In genomic region chr1:185774384-185774783, GRCh38 we compare ENCODE assay signal across 20 cellular contexts. TPM values are rescaled to one million over a fixed set of nuclear protein-coding genes. Genes with fewer than 3 reads are reported as not detected.
DNase-seq lines count a peak whose midpoint lies in the region; ATAC-seq, FAIRE-seq and TF ChIP-seq lines count a peak whose summit lies in the region.
"Had no signal": no experiment of that assay in that cellular context is flagged by ENCODE, and none has a peak within 500 bp of the region (broad histone marks: within the 10 kb centered on the region; RNA-seq: fewer than 3 reads in every experiment).

No MANE protein-coding gene starts in this region.

- H3K9ac ChIP-seq in SK-N-SH: no peak overlapping the region
- no peak overlapping the region for H3K9ac ChIP-seq in H1 (replicated peaks in 1 of 4; ENCODE audit: extremely low read depth in 1 of 4, low read depth in 3 of 4, low read length in 3 of 4)

- TF ChIP-seq POLR2A in H1 (IDR thresholded peaks at IDR 0.05; ENCODE audit: control extremely low read depth in 1 of 2, low read depth in 2 of 2, low read length in 2 of 2): no peak

- H4K5ac ChIP-seq in H1 (ENCODE audit: insufficient read length, low read depth, low read length): no peak overlapping the region

- H3K36me3 ChIP-seq in HAP-1 (replicated peaks) (no peaks in the 10 kb centered on the region), SK-N-SH (replicated peaks in 1 of 2; ENCODE audit: control insufficient read depth in 1 of 2, insufficient read depth in 2 of 2, low read length in 1 of 2) (peaks cover 0 to 4% of the 10 kb centered on the region in 2 experiments), H1 (ENCODE audit: control insufficient read depth in 2 of 4, insufficient read depth in 4 of 4, low read length in 3 of 4) (no peaks in the 10 kb centered on the region)

- no peak overlapping the region for H2BK20ac ChIP-seq in H1 (ENCODE audit: low read length)

- H3K27me3 ChIP-seq in HAP-1 (ENCODE audit: low read depth) (no peaks in the 10 kb centered on the region), SK-N-SH (ENCODE audit: insufficient read depth) (no peaks in the 10 kb centered on the region), H1 (replicated peaks in 1 of 4; ENCODE audit: control insufficient read depth in 3 of 4, extremely low read depth in 1 of 4, insufficient read depth in 3 of 4, low read length in 3 of 4) (no peaks in the 10 kb centered on the region)

- no peak overlapping the region for H2BK5ac ChIP-seq in H1 (ENCODE audit: low read depth, low read length)

- H3K14ac ChIP-seq in H1 (ENCODE audit: insufficient read length): no peak overlapping the region

- peaks cover 2% of the 10 kb centered on the region; the same call in 1 of the 2 replicates for H3K23me2 ChIP-seq in H1 (ENCODE audit: low read depth, low read length)

- H4K8ac ChIP-seq in H1 (ENCODE audit: extremely low read depth, insufficient read depth, low read length): no peak overlapping the region

- H2AFZ ChIP-seq in SK-N-SH (ENCODE audit: low read depth): no peak overlapping the region
- H2AFZ ChIP-seq in H1 (ENCODE audit: low read length): no peak overlapping the region

- TF ChIP-seq CTCF in SK-N-SH (IDR thresholded peaks at IDR 0.05) (no peak), H1 (IDR thresholded peaks at IDR 0.05; ENCODE audit: control extremely low read depth in 1 of 3, insufficient read depth in 1 of 3, low read depth in 1 of 3, low read length in 3 of 3) (no peak), D721Med (IDR thresholded peaks at IDR 0.05; ENCODE audit: insufficient read depth, missing control alignments) (no peak)

- H2BK12ac ChIP-seq in H1 (ENCODE audit: low read depth, low read length): no peak overlapping the region

- no peak overlapping the region for H3K4me2 ChIP-seq in SK-N-SH
- H3K4me2 ChIP-seq in H1 (ENCODE audit: insufficient read depth in 1 of 2, low read depth in 2 of 2, low read length in 2 of 2): no peak overlapping the region

- DNase-seq in HAP-1 (ENCODE audit: low spot score in 2 of 2) (peak; percentile 13 to 50), SK-N-SH (no peak), H1 (ENCODE audit: low read depth in 1 of 2, low spot score in 2 of 2) (no peak), NCI-H1694 (lab: John Stamatoyannopoulos, UW) (no peak), D721Med (ENCODE audit: insufficient read length, low spot score) (no peak), cortex of kidney (lab: John Stamatoyannopoulos, UW) (no peak)
- DNase-seq: AML-193; Caco-2; CD4-positive, alpha-beta T cell; DMS79 treated with DMSO at 0.1 percent for 48 hours; EL; HFFc6 had no signal

- H3K79me2 ChIP-seq in SK-N-SH (ENCODE audit: insufficient read depth) (no peaks in the 10 kb centered on the region), H1 (ENCODE audit: control insufficient read depth in 1 of 2, insufficient read depth in 2 of 2, low read length in 2 of 2) (no peaks in the 10 kb centered on the region)

- H3K23ac ChIP-seq in H1 (ENCODE audit: insufficient read length): no peak overlapping the region

- no peak for TF ChIP-seq EP300 in SK-N-SH (IDR thresholded peaks at IDR 0.05; ENCODE audit: borderline replicate concordance in 1 of 2, low read depth in 1 of 2, low read length in 1 of 2)
- TF ChIP-seq EP300 in H1 (IDR thresholded peaks at IDR 0.05; ENCODE audit: borderline replicate concordance in 1 of 2, low read depth in 2 of 2, low read length in 2 of 2): no peak

- in situ Hi-C loops in HAP-1 (cut with MboI; ENCODE audit: low sequenced_read_pairs): no loop called here

- no peak overlapping the region for H2BK15ac ChIP-seq in H1 (ENCODE audit: low read length)

- H4K20me1 ChIP-seq in SK-N-SH (ENCODE audit: insufficient read depth) (no peaks in the 10 kb centered on the region), H1 (replicated peaks in 1 of 2; ENCODE audit: control insufficient read depth in 1 of 2, insufficient read depth in 2 of 2, low read length in 2 of 2) (no peaks in the 10 kb centered on the region)

- no peak overlapping the region for H4K91ac ChIP-seq in H1 (replicated peaks; ENCODE audit: insufficient read length, low read length)

- H3K4me3 ChIP-seq in HAP-1 (no peak overlapping the region), SK-N-SH (ENCODE audit: low read depth in 2 of 2, low read length in 1 of 2) (no peak overlapping the region), H1 (ENCODE audit: extremely low read depth in 1 of 4, insufficient read depth in 2 of 4, low read depth in 3 of 4, low read length in 4 of 4) (no peak overlapping the region)
- H3K4me3 ChIP-seq: GM12878 had no signal

- no peak overlapping the region for H2BK120ac ChIP-seq in H1 (replicated peaks; ENCODE audit: low read depth, low read length)

- POLR2A ChIA-PET in SK-N-SH (lab: Yijun Ruan, JAX): no interaction called here
- POLR2A ChIA-PET in H1 (lab: Charles Lee; ENCODE audit: partially characterized antibody): no interaction called here

- no peaks in the 10 kb centered on the region for H3K9me2 ChIP-seq in SK-N-SH

- ATAC-seq in GM19023 (IDR thresholded peaks at IDR 0.05; ENCODE audit: unreplicated experiment): no peak
- ATAC-seq: GM12878, HCT116 had no signal

- WGBS in SK-N-SH (ENCODE audit: low lambda C conversion rate): 2% methylated on average over 5 of the region's 5 CpGs
- 45% methylated on average over 5 of the region's 5 CpGs; no CpG with 5 or more reads in 1 of the 2 experiments for WGBS in H1 (ENCODE audit: extremely low coverage in 1 of 2, insufficient coverage in 1 of 2, insufficient read length in 1 of 2, insufficient replicate concordance in 2 of 2, low coverage in 1 of 2, low lambda C conversion rate in 2 of 2, missing lambda C conversion rate in 1 of 2), 2 experiments

- no peak overlapping the region for H2AK5ac ChIP-seq in H1 (ENCODE audit: low read depth, low read length)

- peak overlapping the region; percentile 37 to 50; a peak in 2 of 4 replicates for H3K27ac ChIP-seq in SK-N-SH (ENCODE audit: low read depth in 2 of 2, low read length in 1 of 2)
- H3K27ac ChIP-seq in H1 (ENCODE audit: low read depth, low read length): no peak overlapping the region
- H3K27ac ChIP-seq: C4-2B, HL-60 had no signal

- no peak overlapping the region for H3K18ac ChIP-seq in H1 (ENCODE audit: extremely low read depth, low read length)

- H3K4ac ChIP-seq in H1 (replicated peaks; ENCODE audit: insufficient read length, low read depth, low read length): no peak overlapping the region

- no peak for FAIRE-seq in H1 (lab: Jason Lieb, UNC)
- no peak for FAIRE-seq in D721Med (lab: Jason Lieb, UNC)
- FAIRE-seq: A204.1, GM12878, GM19239, H54 had no signal

- H3K9me3 ChIP-seq in HAP-1 (no peaks in the 10 kb centered on the region), SK-N-SH (no peaks in the 10 kb centered on the region), H1 (ENCODE audit: insufficient read depth in 2 of 2, low read depth in 1 of 2, low read length in 1 of 2) (no peaks in the 10 kb centered on the region)
- H3K9me3 ChIP-seq: Caco-2 had no signal

- no peaks in the 10 kb centered on the region for H3K79me1 ChIP-seq in H1 (ENCODE audit: low read depth, low read length)

- H3F3A ChIP-seq in SK-N-SH (replicated peaks; ENCODE audit: insufficient read depth): no peaks in the 10 kb centered on the region

- no peak overlapping the region for H3K56ac ChIP-seq in H1 (replicated peaks; ENCODE audit: insufficient read length, low read depth, low read length)

- TF ChIP-seq RAD21 in SK-N-SH (IDR thresholded peaks at IDR 0.05; ENCODE audit: low read length): no peak
- no peak for TF ChIP-seq RAD21 in H1 (IDR thresholded peaks at IDR 0.05 in 1 of 2, conservative IDR thresholded peaks at IDR 0.05 in 1 of 2; ENCODE audit: low read depth in 2 of 2, low read length in 2 of 2)

- CTCF ChIA-PET in SK-N-SH (lab: Yijun Ruan, JAX): no interaction called here
- CTCF ChIA-PET in H1 (lab: Charles Lee; ENCODE audit: partially characterized antibody): interaction anchor here (0.6 to 1.5 kb wide), 5 partner anchors 36 to 531 kb away, joined by 3 to 5 read pairs (median 3); no protein-coding TSS in a partner anchor

- no peaks in the 10 kb centered on the region for H3K4me1 ChIP-seq in HAP-1
- H3K4me1 ChIP-seq in SK-N-SH (ENCODE audit: control insufficient read depth in 1 of 2, insufficient read depth in 2 of 2, low read depth in 1 of 2, low read length in 1 of 2): peaks cover 0 to 25% of the 10 kb centered on the region in 2 experiments; a peak in 2 of 4 replicates
- H3K4me1 ChIP-seq in H1 (replicated peaks in 1 of 4; ENCODE audit: control insufficient read depth in 3 of 4, insufficient read depth in 4 of 4, low read length in 3 of 4): peaks cover 0 to 8% (median 2%) of the 10 kb centered on the region in 4 experiments; a peak in 3 of 7 replicates
- H3K4me1 ChIP-seq: Caco-2 had no signal

TF ChIP-seq in SK-N-SH, 30 proteins besides CTCF, POLR2A, EP300 and RAD21 (continues in another document):
- TF ChIP-seq CHD2 (IDR thresholded peaks at IDR 0.05; ENCODE audit: low read length, partially characterized antibody): no peak
- no peak for TF ChIP-seq SIN3A (IDR thresholded peaks at IDR 0.05; ENCODE audit: borderline replicate concordance, low read depth, low read length)
- no peak for TF ChIP-seq RCOR1 (IDR thresholded peaks at IDR 0.05; ENCODE audit: low read length)
- TF ChIP-seq NRF1 (IDR thresholded peaks at IDR 0.05; ENCODE audit: low read depth, low read length): no peak
- TF ChIP-seq FOXM1 (IDR thresholded peaks at IDR 0.05; ENCODE audit: low read depth): no peak

TF ChIP-seq in H1, 55 proteins besides CTCF, POLR2A, EP300 and RAD21:
- TF ChIP-seq TEAD4 (IDR thresholded peaks at IDR 0.05; ENCODE audit: low read depth, low read length) (peak; percentile 25; the same call in 1 of the 2 replicates), BCL11A (IDR thresholded peaks at IDR 0.05; ENCODE audit: low read depth in 2 of 2, low read length in 2 of 2) (no peak)

RNA-seq across cellular contexts. Expression of gene HMCN1, which starts 40.2 kb away (rescaled TPM):
- polyA plus RNA-seq in SK-N-SH (2012; rRNA removed): 59.5 and 92.6 TPM in 2 replicates
- 64.8 and 68.7 TPM in 2 replicates for polyA plus RNA-seq in SK-N-SH (2012; cell fraction: cytosol; rRNA removed)
- 64.9 and 147 TPM in 2 replicates for polyA plus RNA-seq in SK-N-SH (2012; cell fraction: nucleus; rRNA removed)
- total RNA-seq in H1 (2021; fragmentation: NEBNext Ultra II Directional; extraction: Animal tissue kit (Norgen Biotek cat#: 25700)): 14.4 and 14.6 TPM in 2 replicates
- polyA plus RNA-seq in H1 (2011; rRNA removed): 9.0 and 13.8 TPM in 2 replicates
- 15.4 TPM for polyA plus RNA-seq in H1 (2011; cell fraction: cytosol; rRNA removed)
- 28.7 TPM for polyA plus RNA-seq in H1 (2011; cell fraction: nucleus; rRNA removed)
- 10.9 to 12.7 TPM (median 11.7 TPM) in 4 replicates for polyA plus RNA-seq in H1 (2012, experiment 1 of 2)
- 0.21 TPM for polyA plus RNA-seq in H1 (2012, experiment 2 of 2)
- 13.7 TPM for polyA plus RNA-seq in H1 (2013, experiment 1 of 2)
- polyA plus RNA-seq in H1 (2013, experiment 2 of 2): 9.6 TPM
- 37.9 and 68.7 TPM in 2 replicates for polyA minus RNA-seq in H1 (2011; rRNA and poly(A)+ RNA removed)
- 11.5 TPM for polyA minus RNA-seq in H1 (2011; cell fraction: cytosol; rRNA and poly(A)+ RNA removed)
- polyA minus RNA-seq in H1 (2011; cell fraction: nucleus; rRNA and poly(A)+ RNA removed): 36.6 TPM

Comparison
In these comparisons a context has a peak if more than half of its experiments do, and no peak if none do; other contexts are left out.
1. DNase-seq: peak in HAP-1 (2 of 2); none in SK-N-SH (single experiment), H1 (0 of 2), NCI-H1694 (single experiment), D721Med (single experiment) and cortex of kidney (single experiment).